21 cellular contexts compared by ENCODE assay signal in genomic region chr1:55200667-55201066, GRCh38. TPM values are rescaled to one million over a fixed set of nuclear protein-coding genes. Genes with fewer than 3 reads are reported as not detected.
A peak's percentile ranks its signal among the peaks of the same experiment; 100 is the strongest.
DNase-seq lines count a peak whose midpoint lies in the region; ATAC-seq and TF ChIP-seq lines count a peak whose summit lies in the region.
"Had no signal": no experiment of that assay in that cellular context is flagged by ENCODE, and none has a peak within 500 bp of the region (broad histone marks: within the 10 kb centered on the region; RNA-seq: fewer than 3 reads in every experiment).

No MANE protein-coding gene starts in this region.

- peaks cover 5 to 75% (median 54%) of the 10 kb centered on the region in 9 donors for H3K4me1 ChIP-seq in heart right ventricle

- no peak for ATAC-seq in activated naive CD4-positive, alpha-beta T cell treated with anti-CD3 and anti-CD28 coated beads, Interleukin-2, amount 50 U/mL, for 72 hours
- ATAC-seq in activated CD8-positive, alpha-beta T cell treated with anti-CD3 and anti-CD28 coated beads, Interleukin-2, amount 10 ng/mL, durations not matched to agents 7 days and 5 days, result no peak
- no peak for ATAC-seq in stimulated activated effector memory CD8-positive, alpha-beta T cell treated with anti-CD3 and anti-CD28 coated beads, Interleukin-12 subunit alpha, Interleukin-12 subunit beta, amount 100 ng/mL, for 72 hours
- ATAC-seq in GM18909 (IDR thresholded peaks at IDR 0.05; ENCODE audit: poor library complexity, unreplicated experiment) (no peak), heart right ventricle (no peak)
- ATAC-seq: HepG2 had no signal

- WGBS in heart right ventricle, 2 donors, result 80 to 83% methylated on average over 2 of the region's 2 CpGs

- H3K4me3 ChIP-seq in H7 (ENCODE audit: insufficient read depth, low read depth, low read length), result no peak overlapping the region
- no peak overlapping the region for H3K4me3 ChIP-seq in heart right ventricle

- no peaks in the 10 kb centered on the region for H3K27me3 Mint-ChIP-seq in activated naive CD4-positive, alpha-beta T cell treated with anti-CD3 and anti-CD28 coated beads, Interleukin-2, amount 50 U/mL, for 24 hours
- no peaks in the 10 kb centered on the region for H3K27me3 Mint-ChIP-seq in activated CD8-positive, alpha-beta T cell treated with anti-CD3 and anti-CD28 coated beads, Interleukin-2, amount 10 ng/mL, durations not matched to agents 7 days and 5 days (ENCODE audit: low read depth)
- no peaks in the 10 kb centered on the region for H3K27me3 Mint-ChIP-seq in immature natural killer cell (ENCODE audit: low read depth in 3 of 3)

- H3K36me3 Mint-ChIP-seq in activated naive CD4-positive, alpha-beta T cell treated with anti-CD3 and anti-CD28 coated beads, Interleukin-2, amount 50 U/mL, for 24 hours, result peaks cover 13% of the 10 kb centered on the region
- peaks cover 0 to 24% of the 10 kb centered on the region in 2 donors for H3K36me3 Mint-ChIP-seq in activated naive CD4-positive, alpha-beta T cell treated with anti-CD3 and anti-CD28 coated beads, Interleukin-2, amount 50 U/mL, for 72 hours
- peaks cover 38% of the 10 kb centered on the region for H3K36me3 Mint-ChIP-seq in activated CD8-positive, alpha-beta T cell treated with anti-CD3 and anti-CD28 coated beads, Interleukin-2, amount 10 ng/mL, durations not matched to agents 7 days and 5 days (ENCODE audit: low read depth)
- H3K36me3 Mint-ChIP-seq in immature natural killer cell, result peaks cover 0 to 7% (median 0%) of the 10 kb centered on the region in 3 donors
- H3K36me3 Mint-ChIP-seq in stimulated activated effector memory CD8-positive, alpha-beta T cell treated with anti-CD3 and anti-CD28 coated beads, Interleukin-12 subunit alpha, Interleukin-12 subunit beta, amount 100 ng/mL, for 72 hours, result peaks cover 35% of the 10 kb centered on the region

- CTCF ChIA-PET in activated CD8-positive, alpha-beta T cell treated with anti-CD3 and anti-CD28 coated beads, Interleukin-2, amount 10 ng/mL, durations not matched to agents 7 days and 5 days (lab: Charles Lee), result interaction anchor here (1.1 to 1.5 kb wide), 3 partner anchors 11 to 77 kb away, joined by 3 to 9 read pairs (median 7); no protein-coding TSS in a partner anchor

- POLR2A ChIA-PET in activated CD8-positive, alpha-beta T cell treated with anti-CD3 and anti-CD28 coated beads, Interleukin-2, amount 10 ng/mL, durations not matched to agents 7 days and 5 days (lab: Charles Lee), result no interaction called here

- no peaks in the 10 kb centered on the region for H3K9me3 ChIP-seq in heart right ventricle

- H3K4me3 Mint-ChIP-seq in activated naive CD4-positive, alpha-beta T cell treated with anti-CD3 and anti-CD28 coated beads, Interleukin-2, amount 50 U/mL, for 24 hours, result no peak overlapping the region
- H3K4me3 Mint-ChIP-seq in activated CD8-positive, alpha-beta T cell treated with anti-CD3 and anti-CD28 coated beads, Interleukin-2, amount 10 ng/mL, durations not matched to agents 7 days and 5 days, result no peak overlapping the region
- H3K4me3 Mint-ChIP-seq in immature natural killer cell, result peak overlapping the region in 4 of 5 donors; percentile 14 to 52 (median 23)
- no peak overlapping the region for H3K4me3 Mint-ChIP-seq in stimulated activated effector memory CD8-positive, alpha-beta T cell treated with anti-CD3 and anti-CD28 coated beads, Interleukin-12 subunit alpha, Interleukin-12 subunit beta, amount 100 ng/mL, for 72 hours
- H3K4me3 Mint-ChIP-seq: H9 had no signal

- DNase-seq in activated naive CD4-positive, alpha-beta T cell treated with anti-CD3 and anti-CD28 coated beads, Interleukin-2, amount 50 U/mL, for 72 hours (ENCODE audit: low spot score in 2 of 2), result no peak
- DNase-seq in activated CD8-positive, alpha-beta T cell treated with anti-CD3 and anti-CD28 coated beads, Interleukin-2, amount 10 ng/mL, durations not matched to agents 7 days and 5 days, result no peak
- DNase-seq in immature natural killer cell (no peak), H7 (no peak), heart right ventricle (no peak)
- DNase-seq in stimulated activated effector memory CD8-positive, alpha-beta T cell treated with anti-CD3 and anti-CD28 coated beads, Interleukin-12 subunit alpha, Interleukin-12 subunit beta, amount 100 ng/mL, for 72 hours (ENCODE audit: low spot score in 2 of 2), result no peak
- DNase-seq: Calu3, DMS53, H9, KG1, NCI-H1436, NCI-H2029, NCI-H2171 treated with DMSO at 0.1 percent for 48 hours, NCI-H446 treated with DMSO at 0.1 percent for 48 hours, NCI-H748 treated with DMSO at 0.1 percent for 48 hours, OCI-M1 had no signal

- intact Hi-C loops in heart right ventricle (cut with DNase I), result no loop called here

- no peak overlapping the region for H3K27ac ChIP-seq in heart right ventricle
- H3K27ac ChIP-seq: C4-2B, RWPE1 had no signal

- peak overlapping the region; percentile 56 for H3K27ac Mint-ChIP-seq in activated naive CD4-positive, alpha-beta T cell treated with anti-CD3 and anti-CD28 coated beads, Interleukin-2, amount 50 U/mL, for 24 hours
- H3K27ac Mint-ChIP-seq in activated naive CD4-positive, alpha-beta T cell treated with anti-CD3 and anti-CD28 coated beads, Interleukin-2, amount 50 U/mL, for 72 hours, result no peak overlapping the region
- peak overlapping the region; percentile 53 for H3K27ac Mint-ChIP-seq in activated CD8-positive, alpha-beta T cell treated with anti-CD3 and anti-CD28 coated beads, Interleukin-2, amount 10 ng/mL, durations not matched to agents 7 days and 5 days
- peak overlapping the region in 5 of 6 donors; percentile 18 to 74 (median 61) for H3K27ac Mint-ChIP-seq in immature natural killer cell
- H3K27ac Mint-ChIP-seq in stimulated activated effector memory CD8-positive, alpha-beta T cell treated with anti-CD3 and anti-CD28 coated beads, Interleukin-12 subunit alpha, Interleukin-12 subunit beta, amount 100 ng/mL, for 72 hours, result peak overlapping the region; percentile 1
- H3K27ac Mint-ChIP-seq: H9 had no signal

- H3K36me3 ChIP-seq in H7 (replicated peaks; ENCODE audit: control insufficient read depth, insufficient read depth, low read length) (no peaks in the 10 kb centered on the region), heart right ventricle (peaks cover 0 to 9% (median 0%) of the 10 kb centered on the region in 9 donors)

- H3K9me3 Mint-ChIP-seq in activated naive CD4-positive, alpha-beta T cell treated with anti-CD3 and anti-CD28 coated beads, Interleukin-2, amount 50 U/mL, for 24 hours, result no peaks in the 10 kb centered on the region
- H3K9me3 Mint-ChIP-seq in activated naive CD4-positive, alpha-beta T cell treated with anti-CD3 and anti-CD28 coated beads, Interleukin-2, amount 50 U/mL, for 72 hours, result peaks cover 0 to 7% of the 10 kb centered on the region in 2 donors
- no peaks in the 10 kb centered on the region for H3K9me3 Mint-ChIP-seq in activated CD8-positive, alpha-beta T cell treated with anti-CD3 and anti-CD28 coated beads, Interleukin-2, amount 10 ng/mL, durations not matched to agents 7 days and 5 days (ENCODE audit: insufficient read depth)
- no peaks in the 10 kb centered on the region for H3K9me3 Mint-ChIP-seq in immature natural killer cell
- no peaks in the 10 kb centered on the region for H3K9me3 Mint-ChIP-seq in stimulated activated effector memory CD8-positive, alpha-beta T cell treated with anti-CD3 and anti-CD28 coated beads, Interleukin-12 subunit alpha, Interleukin-12 subunit beta, amount 100 ng/mL, for 72 hours

- TF ChIP-seq CTCF in heart right ventricle (IDR thresholded peaks at IDR 0.05), result no peak

- H3K27me3 ChIP-seq in H7 (ENCODE audit: control insufficient read depth, insufficient read depth, low read length) (no peaks in the 10 kb centered on the region), heart right ventricle (no peaks in the 10 kb centered on the region)

- peaks cover 82% of the 10 kb centered on the region for H3K4me1 Mint-ChIP-seq in activated naive CD4-positive, alpha-beta T cell treated with anti-CD3 and anti-CD28 coated beads, Interleukin-2, amount 50 U/mL, for 24 hours
- H3K4me1 Mint-ChIP-seq in activated CD8-positive, alpha-beta T cell treated with anti-CD3 and anti-CD28 coated beads, Interleukin-2, amount 10 ng/mL, durations not matched to agents 7 days and 5 days (ENCODE audit: low read depth), result peaks cover 71% of the 10 kb centered on the region
- peaks cover 83 to 98% of the 10 kb centered on the region in 2 donors for H3K4me1 Mint-ChIP-seq in immature natural killer cell
- peaks cover 79% of the 10 kb centered on the region for H3K4me1 Mint-ChIP-seq in stimulated activated effector memory CD8-positive, alpha-beta T cell treated with anti-CD3 and anti-CD28 coated beads, Interleukin-12 subunit alpha, Interleukin-12 subunit beta, amount 100 ng/mL, for 72 hours

RNA-seq across cellular contexts. Expression of gene USP24, which starts 14.5 kb away (rescaled TPM):
- 10 to 100 TPM; 34.0 to 48.7 TPM for total RNA-seq in activated naive CD4-positive, alpha-beta T cell treated with anti-CD3 and anti-CD28 coated beads, Interleukin-2, amount 50 U/mL, for 72 hours
- total RNA-seq in activated CD8-positive, alpha-beta T cell treated with anti-CD3 and anti-CD28 coated beads, Interleukin-2, amount 10 ng/mL, durations not matched to agents 7 days and 5 days, result 10 to 100 TPM; 36.7 to 44.1 TPM
- polyA plus RNA-seq in immature natural killer cell (10 to 100 TPM in 1 of 3 donors, 1 to 10 TPM in 2; 3.0 to 10.1 (median 3.7) TPM), heart right ventricle (10 to 100 TPM in 1 of 2 donors, 1 to 10 TPM in 1; 7.1 to 13.4 TPM)
- total RNA-seq in H7 (2014; rRNA removed; shearing (Covaris generic)), result 32.9 and 50.5 TPM in 2 replicates
- 10 to 100 TPM; 31.4 to 49.7 (median 42.5) TPM for total RNA-seq in heart right ventricle

Comparison
In these comparisons a context has a peak if more than half of its experiments do, and no peak if none do; other contexts are left out.
1. H3K27ac Mint-ChIP-seq: peak in activated naive CD4-positive, alpha-beta T cell treated with anti-CD3 and anti-CD28 coated beads, Interleukin-2, amount 50 U/mL, for 24 hours (single experiment), activated CD8-positive, alpha-beta T cell treated with anti-CD3 and anti-CD28 coated beads, Interleukin-2, amount 10 ng/mL, durations not matched to agents 7 days and 5 days (single experiment), immature natural killer cell (5 of 6) and stimulated activated effector memory CD8-positive, alpha-beta T cell treated with anti-CD3 and anti-CD28 coated beads, Interleukin-12 subunit alpha, Interleukin-12 subunit beta, amount 100 ng/mL, for 72 hours (single experiment); none in activated naive CD4-positive, alpha-beta T cell treated with anti-CD3 and anti-CD28 coated beads, Interleukin-2, amount 50 U/mL, for 72 hours (0 of 2).
2. H3K4me3 Mint-ChIP-seq: peak in immature natural killer cell (4 of 5); none in activated naive CD4-positive, alpha-beta T cell treated with anti-CD3 and anti-CD28 coated beads, Interleukin-2, amount 50 U/mL, for 24 hours (single experiment), activated CD8-positive, alpha-beta T cell treated with anti-CD3 and anti-CD28 coated beads, Interleukin-2, amount 10 ng/mL, durations not matched to agents 7 days and 5 days (single experiment) and stimulated activated effector memory CD8-positive, alpha-beta T cell treated with anti-CD3 and anti-CD28 coated beads, Interleukin-12 subunit alpha, Interleukin-12 subunit beta, amount 100 ng/mL, for 72 hours (single experiment).